ENCODE assay signal across 15 cellular contexts in the genomic region with DNA sequence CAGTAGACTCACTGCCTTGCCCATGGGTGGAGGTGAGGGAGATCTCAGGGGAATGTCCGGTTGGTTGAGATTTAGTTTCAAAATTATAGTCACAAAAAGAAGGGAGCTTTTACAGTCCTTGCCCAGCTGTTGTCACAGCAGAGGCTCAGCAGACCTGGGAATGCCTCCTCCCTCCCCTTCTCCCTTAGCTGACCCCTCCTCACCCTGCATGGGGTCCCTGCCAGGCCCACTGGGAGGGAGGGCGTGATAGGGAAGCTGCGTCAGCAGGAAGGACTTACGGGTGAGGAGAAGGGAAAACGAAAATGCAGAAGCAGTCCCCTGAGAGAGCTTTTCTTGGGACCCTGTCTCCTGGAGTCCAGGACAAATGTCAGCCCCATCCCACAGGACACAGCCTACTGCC. TPM values are rescaled to one million over a fixed set of nuclear protein-coding genes. Genes with fewer than 3 reads are reported as not detected.
DNase-seq lines count a peak whose midpoint lies in the region; ATAC-seq and TF ChIP-seq lines count a peak whose summit lies in the region.
"Had no signal": no experiment of that assay in that cellular context is flagged by ENCODE, and none has a peak within 500 bp of the region (broad histone marks: within the 10 kb centered on the region; RNA-seq: fewer than 3 reads in every experiment).

No MANE protein-coding gene starts in this region.

- H3K36me3 ChIP-seq in right atrium auricular region (peaks cover 52% of the 10 kb centered on the region), ovary (no peaks in the 10 kb centered on the region), thyroid gland (no peaks in the 10 kb centered on the region)
- H3K36me3 ChIP-seq: HAP-1 had no signal

- no peaks in the 10 kb centered on the region for H3K9me3 Mint-ChIP-seq in activated CD4-positive, alpha-beta T cell treated with anti-CD3 and anti-CD28 coated beads, Interleukin-2, amount 10 ng/mL, durations not matched to agents 7 days and 5 days
- no peaks in the 10 kb centered on the region for H3K9me3 Mint-ChIP-seq in natural killer cell treated with Interleukin-12 subunit alpha and Interleukin-12 subunit beta and Interleukin-15 and Interleukin-18, amount 100 ng/mL, for 72 hours
- H3K9me3 Mint-ChIP-seq: CD8-positive, alpha-beta T cell had no signal

- H3K27ac ChIP-seq in right atrium auricular region = peak overlapping the region; percentile 62 to 88
- no peak overlapping the region for H3K27ac ChIP-seq in ovary
- no peak overlapping the region for H3K27ac ChIP-seq in thyroid gland

- POLR2A ChIA-PET in activated CD4-positive, alpha-beta T cell treated with anti-CD3 and anti-CD28 coated beads, Interleukin-2, amount 10 ng/mL, durations not matched to agents 7 days and 5 days (lab: Charles Lee) = no interaction called here

- H3K9me3 ChIP-seq in right atrium auricular region (no peaks in the 10 kb centered on the region), ovary (no peaks in the 10 kb centered on the region), thyroid gland (no peaks in the 10 kb centered on the region)
- H3K9me3 ChIP-seq: HAP-1 had no signal

- WGBS in ovary, 3 donors = 15 to 23% (median 22%) methylated on average over 5 of the region's 5 CpGs
- 45 to 55% methylated on average over 5 of the region's 5 CpGs for WGBS in thyroid gland, 2 donors

- H3K4me3 Mint-ChIP-seq in activated CD4-positive, alpha-beta T cell treated with anti-CD3 and anti-CD28 coated beads, Interleukin-2, amount 10 ng/mL, durations not matched to agents 7 days and 5 days = no peak overlapping the region
- no peak overlapping the region for H3K4me3 Mint-ChIP-seq in natural killer cell treated with Interleukin-12 subunit alpha and Interleukin-12 subunit beta and Interleukin-15 and Interleukin-18, amount 100 ng/mL, for 72 hours
- H3K4me3 Mint-ChIP-seq: B cell; CD14-positive monocyte; CD8-positive, alpha-beta T cell had no signal

- no peak for DNase-seq in right atrium auricular region (ENCODE audit: low spot score)
- no peak for DNase-seq in Right ventricle myocardium superior
- peak; percentile 25 for DNase-seq in NCI-H69 (lab: John Stamatoyannopoulos, UW)
- DNase-seq in iPS-NIHi7 (ENCODE audit: extremely low spot score) = peak; percentile 44
- DNase-seq in ovary = peak in 3 of 5 donors; percentile 17 to 41 (median 29)
- DNase-seq in thyroid gland = no peak
- DNase-seq in activated CD4-positive, alpha-beta T cell treated with anti-CD3 and anti-CD28 coated beads, Interleukin-2, amount 10 ng/mL, durations not matched to agents 7 days and 5 days = no peak
- DNase-seq in natural killer cell treated with Interleukin-12 subunit alpha and Interleukin-12 subunit beta and Interleukin-15 and Interleukin-18, amount 100 ng/mL, for 72 hours (ENCODE audit: low spot score) = no peak
- DNase-seq: CD8-positive, alpha-beta T cell; COR-L47; DND-41 had no signal

- no peaks in the 10 kb centered on the region for H3K36me3 Mint-ChIP-seq in activated CD4-positive, alpha-beta T cell treated with anti-CD3 and anti-CD28 coated beads, Interleukin-2, amount 10 ng/mL, durations not matched to agents 7 days and 5 days (ENCODE audit: low read depth)
- no peaks in the 10 kb centered on the region for H3K36me3 Mint-ChIP-seq in natural killer cell treated with Interleukin-12 subunit alpha and Interleukin-12 subunit beta and Interleukin-15 and Interleukin-18, amount 100 ng/mL, for 72 hours
- H3K36me3 Mint-ChIP-seq: CD14-positive monocyte; CD8-positive, alpha-beta T cell had no signal

- H3K27me3 Mint-ChIP-seq in activated CD4-positive, alpha-beta T cell treated with anti-CD3 and anti-CD28 coated beads, Interleukin-2, amount 10 ng/mL, durations not matched to agents 7 days and 5 days = peaks cover 9% of the 10 kb centered on the region
- peaks cover 3 to 5% of the 10 kb centered on the region in 2 donors for H3K27me3 Mint-ChIP-seq in natural killer cell treated with Interleukin-12 subunit alpha and Interleukin-12 subunit beta and Interleukin-15 and Interleukin-18, amount 100 ng/mL, for 72 hours

- TF ChIP-seq EP300 in ovary (IDR thresholded peaks at IDR 0.05) = no peak

- TF ChIP-seq CTCF in right atrium auricular region (IDR thresholded peaks at IDR 0.05) (no peak), ovary (IDR thresholded peaks at IDR 0.05) (no peak), thyroid gland (IDR thresholded peaks at IDR 0.05) (no peak)

- no peak overlapping the region for H3K4me3 ChIP-seq in right atrium auricular region
- no peak overlapping the region for H3K4me3 ChIP-seq in ovary
- no peak overlapping the region for H3K4me3 ChIP-seq in thyroid gland (replicated peaks in 1 of 3)
- H3K4me3 ChIP-seq: HAP-1 had no signal

- H3K4me1 Mint-ChIP-seq in activated CD4-positive, alpha-beta T cell treated with anti-CD3 and anti-CD28 coated beads, Interleukin-2, amount 10 ng/mL, durations not matched to agents 7 days and 5 days = peaks cover 9% of the 10 kb centered on the region
- H3K4me1 Mint-ChIP-seq in natural killer cell treated with Interleukin-12 subunit alpha and Interleukin-12 subunit beta and Interleukin-15 and Interleukin-18, amount 100 ng/mL, for 72 hours (ENCODE audit: low read depth in 2 of 2) = peaks cover 4% of the 10 kb centered on the region in 2 donors
- H3K4me1 Mint-ChIP-seq: B cell had no signal

- no peak overlapping the region for H3K27ac Mint-ChIP-seq in activated CD4-positive, alpha-beta T cell treated with anti-CD3 and anti-CD28 coated beads, Interleukin-2, amount 10 ng/mL, durations not matched to agents 7 days and 5 days
- no peak overlapping the region for H3K27ac Mint-ChIP-seq in natural killer cell treated with Interleukin-12 subunit alpha and Interleukin-12 subunit beta and Interleukin-15 and Interleukin-18, amount 100 ng/mL, for 72 hours
- H3K27ac Mint-ChIP-seq: B cell; CD14-positive monocyte; CD8-positive, alpha-beta T cell had no signal

- intact Hi-C loops in Right ventricle myocardium superior (cut with DNase I) (no loop called here), ovary (cut with DNase I) (no loop called here), thyroid gland (cut with DNase I) (no loop called here)

- H3K4me1 ChIP-seq in right atrium auricular region (peaks cover 0 to 37% of the 10 kb centered on the region in 2 donors), ovary (ENCODE audit: insufficient read depth) (no peaks in the 10 kb centered on the region), thyroid gland (no peaks in the 10 kb centered on the region)
- H3K4me1 ChIP-seq: HAP-1 had no signal

- ATAC-seq in Right ventricle myocardium superior (ENCODE audit: poor library complexity) = no peak
- no peak for ATAC-seq in natural killer cell treated with Interleukin-12 subunit alpha and Interleukin-12 subunit beta and Interleukin-15 and Interleukin-18, amount 100 ng/mL, for 72 hours
- ATAC-seq: CD8-positive, alpha-beta T cell; HepG2 had no signal

- H3K27me3 ChIP-seq in right atrium auricular region (no peaks in the 10 kb centered on the region), ovary (no peaks in the 10 kb centered on the region), thyroid gland (no peaks in the 10 kb centered on the region)

- CTCF ChIA-PET in activated CD4-positive, alpha-beta T cell treated with anti-CD3 and anti-CD28 coated beads, Interleukin-2, amount 10 ng/mL, durations not matched to agents 7 days and 5 days (lab: Charles Lee) = no interaction called here

- no peak for TF ChIP-seq POLR2A in ovary (IDR thresholded peaks at IDR 0.05)
- no peak for TF ChIP-seq POLR2A in thyroid gland (IDR thresholded peaks at IDR 0.05)

RNA-seq across cellular contexts. Expression of gene SCN5A, which starts 18.9 kb away (rescaled TPM):
- total RNA-seq in right atrium auricular region (100 to 1,000 TPM; 102 to 118 TPM), Right ventricle myocardium superior (162 TPM), ovary (1 to 10 TPM in 6 of 7 donors, under 1 TPM in 1; 0.83 to 4.7 (median 2.2) TPM), thyroid gland (1 to 10 TPM in 2 of 4 donors, under 1 TPM in 2; 0.13 to 1.9 (median 1.1) TPM)
- under 1 TPM; 0.67 to 0.71 TPM for polyA plus RNA-seq in ovary
- total RNA-seq in activated CD4-positive, alpha-beta T cell treated with anti-CD3 and anti-CD28 coated beads, Interleukin-2, amount 10 ng/mL, durations not matched to agents 7 days and 5 days = not detected
- total RNA-seq in natural killer cell treated with Interleukin-12 subunit alpha and Interleukin-12 subunit beta and Interleukin-15 and Interleukin-18, amount 100 ng/mL, for 72 hours = under 1 TPM in 1 of 2 donors, not detected in 1; 0.14 TPM
- total RNA-seq: HepG2 had no signal
- polyA plus RNA-seq: CD14-positive monocyte had no signal

Comparison
In these comparisons a context has a peak if more than half of its experiments do, and no peak if none do; other contexts are left out.
1. DNase-seq: peak in NCI-H69 (single experiment), iPS-NIHi7 (single experiment) and ovary (3 of 5); none in right atrium auricular region (single experiment), Right ventricle myocardium superior (single experiment), thyroid gland (0 of 2), activated CD4-positive, alpha-beta T cell treated with anti-CD3 and anti-CD28 coated beads, Interleukin-2, amount 10 ng/mL, durations not matched to agents 7 days and 5 days (single experiment) and natural killer cell treated with Interleukin-12 subunit alpha and Interleukin-12 subunit beta and Interleukin-15 and Interleukin-18, amount 100 ng/mL, for 72 hours (single experiment).
2. H3K27ac ChIP-seq: peak in right atrium auricular region (2 of 2); none in ovary (0 of 2) and thyroid gland (0 of 3).
3. RNA of gene SCN5A, which starts 18.9 kb away (total RNA-seq): 162 TPM in Right ventricle myocardium superior (single experiment) and 102 to 118 TPM in right atrium auricular region; 0.83 to 4.7 TPM in ovary, 0.13 to 1.9 TPM in thyroid gland, 0.14 TPM in natural killer cell treated with Interleukin-12 subunit alpha and Interleukin-12 subunit beta and Interleukin-15 and Interleukin-18, amount 100 ng/mL, for 72 hours and not detected in activated CD4-positive, alpha-beta T cell treated with anti-CD3 and anti-CD28 coated beads, Interleukin-2, amount 10 ng/mL, durations not matched to agents 7 days and 5 days; every median in the first group is over 10 times any median in the second.